Comparison of ENCODE assay signal across 9 cellular contexts in the genomic region with DNA sequence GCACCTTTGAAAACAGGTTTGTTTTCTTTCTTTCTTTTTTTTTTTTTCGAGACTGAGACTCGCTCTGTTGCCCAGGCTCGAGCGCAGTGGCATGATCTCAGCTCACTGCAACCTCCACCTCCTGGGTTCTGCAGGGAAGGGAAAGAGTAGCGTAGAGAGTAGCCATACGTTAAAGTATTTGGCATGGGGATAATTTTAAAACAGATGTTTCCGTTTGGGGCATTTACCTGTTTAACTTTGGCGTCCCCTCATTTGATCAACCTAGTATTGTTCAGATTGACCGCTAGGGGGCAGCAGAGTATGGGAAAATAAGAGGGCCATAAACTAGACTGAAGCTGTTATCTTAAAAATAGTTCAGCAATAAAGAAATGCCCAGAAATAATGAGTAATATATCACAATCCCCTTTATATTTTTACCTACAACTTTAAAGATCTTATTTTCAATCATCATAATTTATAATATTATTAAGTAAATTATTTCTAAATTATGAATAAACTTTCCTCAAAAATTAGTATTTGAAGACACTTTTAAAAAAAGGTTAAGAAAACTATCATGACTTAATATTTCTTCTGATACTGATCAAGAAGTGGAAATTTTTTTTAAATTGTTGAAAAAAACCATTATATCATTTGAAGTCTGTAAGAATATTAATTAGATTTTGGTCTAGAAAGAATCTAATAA. TPM values are rescaled to one million over a fixed set of nuclear protein-coding genes. Genes with fewer than 3 reads are reported as not detected.
DNase-seq lines count a peak whose midpoint lies in the region; ATAC-seq and TF ChIP-seq lines count a peak whose summit lies in the region.
"Had no signal": no experiment of that assay in that cellular context is flagged by ENCODE, and none has a peak within 500 bp of the region (broad histone marks: within the 10 kb centered on the region; RNA-seq: fewer than 3 reads in every experiment).

No MANE protein-coding gene starts in this region.

- H3K36me3 Mint-ChIP-seq in CD14-positive monocyte (no peaks in the 10 kb centered on the region), natural killer cell (peaks cover 7% of the 10 kb centered on the region)
- no peaks in the 10 kb centered on the region for H3K36me3 Mint-ChIP-seq in stimulated activated naive CD8-positive, alpha-beta T cell treated with anti-CD3 and anti-CD28 coated beads, Interleukin-15, Interleukin-2, amounts not matched to agents 100 ng/mL and 50 ng/mL, for 24 hours (ENCODE audit: low read depth)

- H3K9me3 Mint-ChIP-seq in CD14-positive monocyte (peaks cover 3 to 9% (median 5%) of the 10 kb centered on the region in 7 donors), natural killer cell (peaks cover 0 to 3% of the 10 kb centered on the region in 2 donors)
- no peaks in the 10 kb centered on the region for H3K9me3 Mint-ChIP-seq in stimulated activated naive CD8-positive, alpha-beta T cell treated with anti-CD3 and anti-CD28 coated beads, Interleukin-15, Interleukin-2, amounts not matched to agents 100 ng/mL and 50 ng/mL, for 24 hours

- H3K27ac Mint-ChIP-seq in CD14-positive monocyte (no peak overlapping the region), natural killer cell (no peak overlapping the region)
- no peak overlapping the region for H3K27ac Mint-ChIP-seq in stimulated activated naive CD8-positive, alpha-beta T cell treated with anti-CD3 and anti-CD28 coated beads, Interleukin-15, Interleukin-2, amounts not matched to agents 100 ng/mL and 50 ng/mL, for 24 hours

- H3K4me1 Mint-ChIP-seq in CD14-positive monocyte, result peaks cover 8% of the 10 kb centered on the region
- H3K4me1 Mint-ChIP-seq in natural killer cell, result no peaks in the 10 kb centered on the region
- no peaks in the 10 kb centered on the region for H3K4me1 Mint-ChIP-seq in stimulated activated naive CD8-positive, alpha-beta T cell treated with anti-CD3 and anti-CD28 coated beads, Interleukin-15, Interleukin-2, amounts not matched to agents 100 ng/mL and 50 ng/mL, for 24 hours (ENCODE audit: low read depth)

- intact Hi-C loops in CD14-positive monocyte (cut with micrococcal nuclease), result loop anchor here in 1 of 2 donors (5.0 kb wide), 1 partner anchor 237 kb away; no protein-coding TSS in a partner anchor
- intact Hi-C loops in natural killer cell (cut with micrococcal nuclease), result loop anchor here (1.0 to 5.0 kb wide), 5 partner anchors 238 to 1386 kb away; a partner anchor contains a TSS

- peak overlapping the region; percentile 26 to 41 for H3K4me3 Mint-ChIP-seq in CD14-positive monocyte
- no peak overlapping the region for H3K4me3 Mint-ChIP-seq in natural killer cell
- peak overlapping the region; percentile 35 for H3K4me3 Mint-ChIP-seq in stimulated activated naive CD8-positive, alpha-beta T cell treated with anti-CD3 and anti-CD28 coated beads, Interleukin-15, Interleukin-2, amounts not matched to agents 100 ng/mL and 50 ng/mL, for 24 hours

- TF ChIP-seq CTCF in CD14-positive monocyte (IDR thresholded peaks at IDR 0.05) (peak; percentile 92), natural killer cell (IDR thresholded peaks at IDR 0.05) (peak; percentile 93)

- DNase-seq in CD14-positive monocyte (ENCODE audit: low spot score) (peak; percentile 50), NOMO-1 (lab: John Stamatoyannopoulos, UW; ENCODE audit: unreplicated experiment in 2 of 2) (peak; percentile 6 to 67), erythroblast (lab: John Stamatoyannopoulos, UW) (peak; percentile 73 to 86), natural killer cell (peak; percentile 40)
- peak; percentile 48 for DNase-seq in activated CD8-positive, alpha-beta memory T cell treated with anti-CD3 and anti-CD28 coated beads, Interleukin-2, amount 50 U/mL, for 24 hours (ENCODE audit: extremely low read depth)

- H3K27me3 Mint-ChIP-seq in CD14-positive monocyte (ENCODE audit: low read depth in 3 of 3) (peaks cover 1 to 3% (median 2%) of the 10 kb centered on the region in 3 donors), natural killer cell (ENCODE audit: low read depth in 2 of 2) (peaks cover 14 to 18% of the 10 kb centered on the region in 2 donors)
- peaks cover 7% of the 10 kb centered on the region for H3K27me3 Mint-ChIP-seq in stimulated activated naive CD8-positive, alpha-beta T cell treated with anti-CD3 and anti-CD28 coated beads, Interleukin-15, Interleukin-2, amounts not matched to agents 100 ng/mL and 50 ng/mL, for 24 hours

- ATAC-seq in GM19395 (IDR thresholded peaks at IDR 0.05; ENCODE audit: unreplicated experiment) (peak; percentile 97), HG03571 (IDR thresholded peaks at IDR 0.05; ENCODE audit: unreplicated experiment) (peak; percentile 73), natural killer cell (peak; percentile 76 to 89 (median 84))

- TF ChIP-seq POLR2A in erythroblast (IDR thresholded peaks at IDR 0.05; ENCODE audit: low read length), result no peak

RNA-seq across cellular contexts. Expression of a gene that starts 7.6 kb away (rescaled TPM):
- polyA plus RNA-seq in CD14-positive monocyte, result not detected
- total RNA-seq in natural killer cell, result not detected
- total RNA-seq: T-helper 2 cell treated with Interferon-gamma antibody and Interleukin-4, amounts not matched to agents 100 ng/mL and 5 ng/mL, for 36 hours had no signal

RNA-seq across cellular contexts. Expression of a gene that starts 17.5 kb away (rescaled TPM):
- 10 to 100 TPM; 81.7 to 85.1 TPM for polyA plus RNA-seq in CD14-positive monocyte
- total RNA-seq in natural killer cell, result 10 to 100 TPM; 37.3 to 49.9 (median 39.5) TPM

RNA-seq across cellular contexts. Expression of a gene that starts 22.0 kb away (rescaled TPM):
- polyA plus RNA-seq in CD14-positive monocyte, result not detected
- not detected for total RNA-seq in natural killer cell
- total RNA-seq: T-helper 2 cell treated with Interferon-gamma antibody and Interleukin-4, amounts not matched to agents 100 ng/mL and 5 ng/mL, for 36 hours had no signal

RNA-seq across cellular contexts. Expression of a gene that starts 39.7 kb away (rescaled TPM):
- not detected for polyA plus RNA-seq in CD14-positive monocyte
- not detected for total RNA-seq in natural killer cell
- total RNA-seq: T-helper 2 cell treated with Interferon-gamma antibody and Interleukin-4, amounts not matched to agents 100 ng/mL and 5 ng/mL, for 36 hours had no signal

RNA-seq across cellular contexts. Expression of a gene that starts 59.1 kb away (rescaled TPM):
- polyA plus RNA-seq in CD14-positive monocyte, result not detected
- total RNA-seq in natural killer cell, result not detected
- total RNA-seq: T-helper 2 cell treated with Interferon-gamma antibody and Interleukin-4, amounts not matched to agents 100 ng/mL and 5 ng/mL, for 36 hours had no signal

Comparison
In these comparisons a context has a peak if more than half of its experiments do, and no peak if none do; other contexts are left out.
1. Peak in every context shown above with its lines: DNase-seq and ATAC-seq.